Comparison of ENCODE assay signal across 3 cellular contexts in genomic region chr17:9663511-9663910, GRCh38. TPM values are rescaled to one million over a fixed set of nuclear protein-coding genes. Genes with fewer than 3 reads are reported as not detected.
"Had no signal": no experiment of that assay in that cellular context is flagged by ENCODE, and none has a peak within 500 bp of the region (broad histone marks: within the 10 kb centered on the region; RNA-seq: fewer than 3 reads in every experiment).

No MANE protein-coding gene starts in this region.

RNA-seq across cellular contexts. Expression of gene USP43, which starts 18.2 kb away (rescaled TPM):
- total RNA-seq: activated T-helper 1 cell treated with anti-CD3 and anti-CD28 coated beads, Interleukin-12 subunit alpha, Interleukin-12 subunit beta, Interleukin-2, Interleukin-4 antibody, amounts not matched to agents 30 ng/mL and 10 ng/mL and 1 ng/mL, durations not matched to agents 14 hours and 24 hours and 36 hours; ascending aorta; cardiac septum had no signal
